In genomic region chr17:79607941-79608728, GRCh38 we compare ENCODE assay signal across 8 cellular contexts. TPM values are rescaled to one million over a fixed set of nuclear protein-coding genes. Genes with fewer than 3 reads are reported as not detected.
DNase-seq lines count a peak whose midpoint lies in the region; ATAC-seq, FAIRE-seq and TF ChIP-seq lines count a peak whose summit lies in the region.

No MANE protein-coding gene starts in this region.

- no peaks in the 10 kb centered on the region for H3K79me2 ChIP-seq in H1 (ENCODE audit: control insufficient read depth in 1 of 2, insufficient read depth in 2 of 2, low read length in 2 of 2)

- no peaks in the 10 kb centered on the region for H3K9me3 ChIP-seq in H1 (ENCODE audit: insufficient read depth in 2 of 2, low read depth in 1 of 2, low read length in 1 of 2)

- ATAC-seq in HG02970 (IDR thresholded peaks at IDR 0.05; ENCODE audit: low FRiP score, unreplicated experiment): no peak
- no peak for ATAC-seq in GM19452 (IDR thresholded peaks at IDR 0.05; ENCODE audit: unreplicated experiment)

- H3K36me3 ChIP-seq in H1 (ENCODE audit: control insufficient read depth in 2 of 4, insufficient read depth in 4 of 4, low read length in 3 of 4): peaks cover 0 to 3% (median 0%) of the 10 kb centered on the region in 4 experiments; a peak in 1 of 8 replicates

- H3K27ac Mint-ChIP-seq in nephron progenitor cell: no peak overlapping the region

- peaks cover 6% of the 10 kb centered on the region for H3K4me1 Mint-ChIP-seq in nephron progenitor cell

- no peak overlapping the region for H4K91ac ChIP-seq in H1 (replicated peaks; ENCODE audit: insufficient read length, low read length)

- H3K23me2 ChIP-seq in H1 (ENCODE audit: low read depth, low read length): peaks cover 7% of the 10 kb centered on the region; the same call in 1 of the 2 replicates

- H3K9ac ChIP-seq in H1 (replicated peaks in 1 of 4; ENCODE audit: extremely low read depth in 1 of 4, low read depth in 3 of 4, low read length in 3 of 4): no peak overlapping the region

- H4K20me1 ChIP-seq in H1 (replicated peaks in 1 of 2; ENCODE audit: control insufficient read depth in 1 of 2, insufficient read depth in 2 of 2, low read length in 2 of 2): peaks cover 0 to 9% of the 10 kb centered on the region in 2 experiments

- H2AK5ac ChIP-seq in H1 (ENCODE audit: low read depth, low read length): no peak overlapping the region

- H3K14ac ChIP-seq in H1 (ENCODE audit: insufficient read length): no peak overlapping the region

- H3K4me3 ChIP-seq in H1 (ENCODE audit: extremely low read depth in 1 of 4, insufficient read depth in 2 of 4, low read depth in 3 of 4, low read length in 4 of 4): peak overlapping the region in 2 of 4 experiments; percentile 10 to 60; a peak in 5 of 8 replicates

- H2AFZ ChIP-seq in H1 (ENCODE audit: low read length): no peak overlapping the region

- H3K9me3 Mint-ChIP-seq in nephron progenitor cell: no peaks in the 10 kb centered on the region

- no peak for TF ChIP-seq EP300 in H1 (IDR thresholded peaks at IDR 0.05; ENCODE audit: borderline replicate concordance in 1 of 2, low read depth in 2 of 2, low read length in 2 of 2)

- H3K27me3 Mint-ChIP-seq in nephron progenitor cell (ENCODE audit: low read depth, poor library complexity): peaks cover 100% of the 10 kb centered on the region

- H3K36me3 Mint-ChIP-seq in nephron progenitor cell (ENCODE audit: low read depth): no peaks in the 10 kb centered on the region

- no peak overlapping the region for H3K4ac ChIP-seq in H1 (replicated peaks; ENCODE audit: insufficient read length, low read depth, low read length)

- POLR2A ChIA-PET in H1 (lab: Charles Lee; ENCODE audit: partially characterized antibody): no interaction called here

- H3K4me3 Mint-ChIP-seq in nephron progenitor cell: no peak overlapping the region

- CTCF ChIA-PET in H1 (lab: Charles Lee; ENCODE audit: partially characterized antibody): no interaction called here

- TF ChIP-seq CTCF in LNCAP (IDR thresholded peaks at IDR 0.05) (peak; percentile 41; the same call in 1 of the 2 replicates), H1 (IDR thresholded peaks at IDR 0.05; ENCODE audit: control extremely low read depth in 1 of 3, insufficient read depth in 1 of 3, low read depth in 1 of 3, low read length in 3 of 3) (peak; percentile 11 to 26 (median 15); a peak in 3 of 4 replicates), nephron progenitor cell (IDR thresholded peaks at IDR 0.05) (no peak)

- TF ChIP-seq RAD21 in H1 (IDR thresholded peaks at IDR 0.05 in 1 of 2, conservative IDR thresholded peaks at IDR 0.05 in 1 of 2; ENCODE audit: low read depth in 2 of 2, low read length in 2 of 2): peak in 1 of 2 experiments; percentile 42; a peak in 2 of 4 replicates

- no peak overlapping the region for H2BK120ac ChIP-seq in H1 (replicated peaks; ENCODE audit: low read depth, low read length)

- no peak overlapping the region for H4K5ac ChIP-seq in H1 (ENCODE audit: insufficient read length, low read depth, low read length)

- no peak overlapping the region for H2BK15ac ChIP-seq in H1 (ENCODE audit: low read length)

- no peaks in the 10 kb centered on the region for H3K79me1 ChIP-seq in H1 (ENCODE audit: low read depth, low read length)

- no peak overlapping the region for H2BK20ac ChIP-seq in H1 (ENCODE audit: low read length)

- no peak overlapping the region for H3K23ac ChIP-seq in H1 (ENCODE audit: insufficient read length)

- H3K56ac ChIP-seq in H1 (replicated peaks; ENCODE audit: insufficient read length, low read depth, low read length): no peak overlapping the region

- H3K4me2 ChIP-seq in H1 (ENCODE audit: insufficient read depth in 1 of 2, low read depth in 2 of 2, low read length in 2 of 2): peak overlapping the region; percentile 50 to 69

- WGBS in H1 (ENCODE audit: extremely low coverage in 1 of 2, insufficient coverage in 1 of 2, insufficient read length in 1 of 2, insufficient replicate concordance in 2 of 2, low coverage in 1 of 2, low lambda C conversion rate in 2 of 2, missing lambda C conversion rate in 1 of 2), 2 experiments: 32% methylated on average over 23 of the region's 39 CpGs; no CpG with 5 or more reads in 1 of the 2 experiments

- peaks cover 0 to 17% (median 11%) of the 10 kb centered on the region in 4 experiments; a peak in 6 of 7 replicates for H3K4me1 ChIP-seq in H1 (replicated peaks in 1 of 4; ENCODE audit: control insufficient read depth in 3 of 4, insufficient read depth in 4 of 4, low read length in 3 of 4)

- no peak overlapping the region for H3K18ac ChIP-seq in H1 (ENCODE audit: extremely low read depth, low read length)

- H4K8ac ChIP-seq in H1 (ENCODE audit: extremely low read depth, insufficient read depth, low read length): no peak overlapping the region; the same call in none of the 2 replicates

- FAIRE-seq in H1 (lab: Jason Lieb, UNC): no peak

- H3K27ac ChIP-seq in H1 (ENCODE audit: low read depth, low read length): no peak overlapping the region

- H2BK12ac ChIP-seq in H1 (ENCODE audit: low read depth, low read length): no peak overlapping the region

- peak; percentile 74 for DNase-seq in Daoy (ENCODE audit: low read depth)
- peak; percentile 38 to 83 for DNase-seq in H1 (ENCODE audit: low read depth in 1 of 2, low spot score in 2 of 2)
- DNase-seq in nephron progenitor cell: peak; percentile 92
- DNase-seq in NCI-H446 treated with DMSO at 0.1 percent for 48 hours (lab: John Stamatoyannopoulos, UW): no peak
- DNase-seq in NCI-H2196 (lab: John Stamatoyannopoulos, UW; ENCODE audit: unreplicated experiment): no peak

- TF ChIP-seq POLR2A in H1 (IDR thresholded peaks at IDR 0.05; ENCODE audit: control extremely low read depth in 1 of 2, low read depth in 2 of 2, low read length in 2 of 2): no peak

- H2BK5ac ChIP-seq in H1 (ENCODE audit: low read depth, low read length): no peak overlapping the region

- H3K27me3 ChIP-seq in H1 (replicated peaks in 1 of 4; ENCODE audit: control insufficient read depth in 3 of 4, extremely low read depth in 1 of 4, insufficient read depth in 3 of 4, low read length in 3 of 4): peaks cover 40 to 59% (median 53%) of the 10 kb centered on the region in 4 experiments

TF ChIP-seq in H1, 55 proteins besides CTCF, POLR2A, EP300 and RAD21 (continues in another document):
- TF ChIP-seq HDAC2 (IDR thresholded peaks at IDR 0.05; ENCODE audit: borderline replicate concordance in 1 of 2, low read depth in 2 of 2, low read length in 2 of 2) (peak in 1 of 2 experiments; percentile 53; a peak in 1 of 4 replicates), RXRA (IDR thresholded peaks at IDR 0.05; ENCODE audit: insufficient read depth, low read depth, low read length) (no peak), SIN3A (conservative IDR thresholded peaks at IDR 0.05 in 1 of 2, IDR thresholded peaks at IDR 0.05 in 1 of 2; ENCODE audit: low read depth in 1 of 2, low read length in 2 of 2) (peak in 1 of 2 experiments; percentile 63; a peak in 1 of 4 replicates), BRCA1 (IDR thresholded peaks at IDR 0.05; ENCODE audit: low read depth, low read length) (no peak), SUZ12 (IDR thresholded peaks at IDR 0.05; ENCODE audit: low read length) (no peak; the same call in 1 of the 2 replicates), BACH1 (IDR thresholded peaks at IDR 0.05; ENCODE audit: low read length) (no peak), HDAC6 (IDR thresholded peaks at IDR 0.05; ENCODE audit: low read depth, low read length) (no peak), YY1 (IDR thresholded peaks at IDR 0.05; ENCODE audit: low read depth, low read length) (peak; percentile 45; the same call in 1 of the 2 replicates), NANOG (IDR thresholded peaks at IDR 0.05; ENCODE audit: insufficient read depth, low read depth, low read length, poor library complexity, severe bottlenecking) (peak; percentile 23), GABPA (IDR thresholded peaks at IDR 0.05; ENCODE audit: borderline replicate concordance, insufficient read depth, low read length) (peak; percentile 75; the same call in 1 of the 2 replicates), ATF2 (IDR thresholded peaks at IDR 0.05; ENCODE audit: low read length) (no peak), SIX5 (IDR thresholded peaks at IDR 0.05; ENCODE audit: low read depth, low read length) (no peak), BCL11A (IDR thresholded peaks at IDR 0.05; ENCODE audit: low read depth in 2 of 2, low read length in 2 of 2) (no peak), CBX5 (IDR thresholded peaks at IDR 0.05; ENCODE audit: low read depth, low read length) (no peak), SIRT6 (IDR thresholded peaks at IDR 0.05; ENCODE audit: low read length) (no peak), KDM4A (IDR thresholded peaks at IDR 0.05; ENCODE audit: low read depth, low read length, severe bottlenecking) (peak; percentile 28), RNF2 (IDR thresholded peaks at IDR 0.05; ENCODE audit: borderline replicate concordance, low read depth, low read length, missing control alignments, poor library complexity, severe bottlenecking) (no peak), MAX (IDR thresholded peaks at IDR 0.05) (peak; percentile 55)

RNA-seq across cellular contexts. Expression of gene RBFOX3, which starts 2.7 kb away (rescaled TPM):
- not detected in 2 replicates for total RNA-seq in Daoy (2014; rRNA removed; shearing (Covaris generic))
- total RNA-seq in H1 (2021; fragmentation: NEBNext Ultra II Directional; extraction: Animal tissue kit (Norgen Biotek cat#: 25700)): 19.7 and 26.2 TPM in 2 replicates
- polyA plus RNA-seq in H1 (2011; rRNA removed): 8.0 and 13.9 TPM in 2 replicates
- 10.0 TPM for polyA plus RNA-seq in H1 (2011; cell fraction: cytosol; rRNA removed)
- polyA plus RNA-seq in H1 (2011; cell fraction: nucleus; rRNA removed): 20.8 TPM
- 17.5 to 29.6 TPM (median 23.9 TPM) in 4 replicates for polyA plus RNA-seq in H1 (2012, experiment 1 of 2)
- 11.2 TPM for polyA plus RNA-seq in H1 (2012, experiment 2 of 2)
- polyA plus RNA-seq in H1 (2013, experiment 1 of 2): 33.0 TPM
- 28.2 TPM for polyA plus RNA-seq in H1 (2013, experiment 2 of 2)
- polyA minus RNA-seq in H1 (2011; rRNA and poly(A)+ RNA removed): 1.9 and 2.5 TPM in 2 replicates
- polyA minus RNA-seq in H1 (2011; cell fraction: cytosol; rRNA and poly(A)+ RNA removed): 6.4 TPM
- polyA minus RNA-seq in H1 (2011; cell fraction: nucleus; rRNA and poly(A)+ RNA removed): 14.4 TPM

Comparison
In these comparisons a context has a peak if more than half of its experiments do, and no peak if none do; other contexts are left out.
1. DNase-seq: peak in Daoy (single experiment), H1 (2 of 2) and nephron progenitor cell (single experiment); none in NCI-H446 treated with DMSO at 0.1 percent for 48 hours (single experiment) and NCI-H2196 (single experiment).
2. RNA of gene RBFOX3, which starts 2.7 kb away (total RNA-seq): 19.7 to 26.2 TPM in H1; not detected in Daoy; every median in the first group is over 10 times any median in the second.